ENCODE assay signal across 12 cellular contexts in genomic region chr4:173516621-173517612, GRCh38. TPM values are rescaled to one million over a fixed set of nuclear protein-coding genes. Genes with fewer than 3 reads are reported as not detected.
DNase-seq lines count a peak whose midpoint lies in the region; ATAC-seq and TF ChIP-seq lines count a peak whose summit lies in the region.
"Had no signal": no experiment of that assay in that cellular context is flagged by ENCODE, and none has a peak within 500 bp of the region (broad histone marks: within the 10 kb centered on the region; RNA-seq: fewer than 3 reads in every experiment).

No MANE protein-coding gene starts in this region.

- peaks cover 5% of the 10 kb centered on the region for H3K4me1 Mint-ChIP-seq in activated naive CD4-positive, alpha-beta T cell treated with anti-CD3 and anti-CD28 coated beads, Interleukin-2, amount 10 ng/mL, durations not matched to agents 7 days and 5 days

- H3K27ac Mint-ChIP-seq in activated naive CD4-positive, alpha-beta T cell treated with anti-CD3 and anti-CD28 coated beads, Interleukin-2, amount 10 ng/mL, durations not matched to agents 7 days and 5 days = peak overlapping the region; percentile 58

- H3K27ac ChIP-seq in gastroesophageal sphincter = peak overlapping the region; percentile 89 to 98 (median 98)
- peak overlapping the region; percentile 91 for H3K27ac ChIP-seq in muscle layer of duodenum (ENCODE audit: low read length)
- peak overlapping the region; percentile 81 to 99 for H3K27ac ChIP-seq in uterus

- TF ChIP-seq EP300 in gastroesophageal sphincter (IDR thresholded peaks at IDR 0.05) = no peak

- no peaks in the 10 kb centered on the region for H3K9me3 Mint-ChIP-seq in activated naive CD4-positive, alpha-beta T cell treated with anti-CD3 and anti-CD28 coated beads, Interleukin-2, amount 10 ng/mL, durations not matched to agents 7 days and 5 days

- peaks cover 0 to 58% (median 6%) of the 10 kb centered on the region in 3 donors for H3K4me1 ChIP-seq in gastroesophageal sphincter
- peaks cover 0 to 17% of the 10 kb centered on the region in 2 donors for H3K4me1 ChIP-seq in muscle layer of duodenum (ENCODE audit: control insufficient read depth in 1 of 2, insufficient read depth in 2 of 2, low read length in 2 of 2)
- no peaks in the 10 kb centered on the region for H3K4me1 ChIP-seq in uterus

- intact Hi-C loops in uterus (cut with DNase I; ENCODE audit: low total_unique reads) = no loop called here

- H3K27me3 ChIP-seq in gastroesophageal sphincter (peaks cover 56% of the 10 kb centered on the region), muscle layer of duodenum (ENCODE audit: low read depth, low read length) (peaks cover 40% of the 10 kb centered on the region), uterus (no peaks in the 10 kb centered on the region)

- H3K4me3 Mint-ChIP-seq in activated naive CD4-positive, alpha-beta T cell treated with anti-CD3 and anti-CD28 coated beads, Interleukin-2, amount 10 ng/mL, durations not matched to agents 7 days and 5 days = no peak overlapping the region

- ATAC-seq in gastroesophageal sphincter = no peak
- ATAC-seq in GM21447 (IDR thresholded peaks at IDR 0.05; ENCODE audit: unreplicated experiment) = no peak

- H3K4me3 ChIP-seq in gastroesophageal sphincter (peak overlapping the region in 1 of 2 donors; percentile 52), muscle layer of duodenum (ENCODE audit: low read depth in 1 of 2, low read length in 2 of 2) (peak overlapping the region; percentile 55 to 62), uterus (peak overlapping the region in 1 of 2 donors; percentile 7)

- CTCF ChIA-PET in activated naive CD4-positive, alpha-beta T cell treated with anti-CD3 and anti-CD28 coated beads, Interleukin-2, amount 10 ng/mL, durations not matched to agents 7 days and 5 days (lab: Charles Lee) = no interaction called here

- no peak for DNase-seq in activated naive CD4-positive, alpha-beta T cell treated with anti-CD3 and anti-CD28 coated beads, Interleukin-2, amount 10 ng/mL, durations not matched to agents 7 days and 5 days
- no peak for DNase-seq in activated naive CD4-positive, alpha-beta T cell (lab: John Stamatoyannopoulos, UW)
- peak in 1 of 2 donors; percentile 36 for DNase-seq in uterus
- no peak for DNase-seq in central memory CD4-positive, alpha-beta T cell
- DNase-seq in effector CD4-positive, alpha-beta T cell = no peak
- DNase-seq: GF-D8, midbrain, MM.1S, NCI-H510A treated with DMSO at 0.1 percent for 48 hours had no signal

- TF ChIP-seq CTCF in gastroesophageal sphincter (IDR thresholded peaks at IDR 0.05) (no peak), uterus (IDR thresholded peaks at IDR 0.05) (no peak)

- H3K27me3 Mint-ChIP-seq in activated naive CD4-positive, alpha-beta T cell treated with anti-CD3 and anti-CD28 coated beads, Interleukin-2, amount 10 ng/mL, durations not matched to agents 7 days and 5 days = peaks cover 97% of the 10 kb centered on the region

- H3K36me3 ChIP-seq in gastroesophageal sphincter (no peaks in the 10 kb centered on the region), muscle layer of duodenum (ENCODE audit: control insufficient read depth in 1 of 2, insufficient read depth in 2 of 2, low read length in 2 of 2) (no peaks in the 10 kb centered on the region), uterus (no peaks in the 10 kb centered on the region)

- TF ChIP-seq POLR2A in gastroesophageal sphincter (IDR thresholded peaks at IDR 0.05) (no peak), uterus (IDR thresholded peaks at IDR 0.05) (no peak)

- WGBS in gastroesophageal sphincter (ENCODE audit: low coverage in 1 of 2), 2 donors = 30 to 68% methylated on average over 19 to 46 of the region's 51 CpGs

- peaks cover 17% of the 10 kb centered on the region for H3K36me3 Mint-ChIP-seq in activated naive CD4-positive, alpha-beta T cell treated with anti-CD3 and anti-CD28 coated beads, Interleukin-2, amount 10 ng/mL, durations not matched to agents 7 days and 5 days

- H3K9me3 ChIP-seq in gastroesophageal sphincter (no peaks in the 10 kb centered on the region), muscle layer of duodenum (ENCODE audit: control insufficient read depth in 1 of 2, low read length in 2 of 2) (no peaks in the 10 kb centered on the region), uterus (no peaks in the 10 kb centered on the region)

RNA-seq across cellular contexts. Expression of gene HAND2, which starts 13.1 kb away (rescaled TPM):
- total RNA-seq in gastroesophageal sphincter (100 to 1,000 TPM in 3 of 4 donors, 10 to 100 TPM in 1; 73.0 to 138 (median 128) TPM), uterus (10 to 100 TPM; 20.3 to 77.6 (median 23.7) TPM)
